Comparison of ENCODE assay signal across 1 cellular context in the genomic region with DNA sequence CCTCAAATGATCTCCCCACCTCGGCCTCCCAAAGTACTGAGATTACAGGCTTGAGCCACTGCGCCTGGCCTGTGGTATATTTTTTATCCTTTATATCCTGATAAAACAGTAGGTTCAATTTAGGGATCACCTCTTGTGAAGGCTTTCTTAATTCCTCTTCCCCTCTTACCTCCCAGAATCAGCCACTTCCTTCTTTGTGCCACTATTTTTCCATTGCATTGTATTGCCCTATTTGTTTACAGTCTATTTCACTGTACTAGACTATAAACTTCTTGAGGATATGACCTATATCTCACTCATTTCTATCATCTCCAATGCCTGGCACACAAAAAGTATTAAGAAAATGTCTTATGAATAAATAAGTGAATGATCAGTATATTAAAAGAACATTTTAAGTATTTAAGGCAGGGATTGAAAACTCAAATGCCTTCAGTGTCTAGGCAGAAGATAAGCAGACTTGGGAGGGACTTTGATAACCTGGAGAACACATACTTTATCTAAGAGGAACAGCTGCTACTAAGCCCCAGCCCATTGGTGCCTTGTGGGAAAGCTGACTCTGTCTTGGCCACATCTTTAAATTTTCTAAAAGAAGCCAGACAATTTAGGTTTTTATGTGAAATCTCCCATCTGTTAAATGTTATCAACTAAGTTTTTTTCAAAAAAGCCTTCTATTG.
TF ChIP-seq lines count a peak whose summit lies in the region.

No MANE protein-coding gene starts in this region.

TF ChIP-seq in K562, 482 proteins besides CTCF, POLR2A, EP300 and RAD21 (continued from another document and continues in another):
- TF ChIP-seq NKRF (IDR thresholded peaks at IDR 0.05; ENCODE audit: borderline replicate concordance) (no peak), SRSF1 (IDR thresholded peaks at IDR 0.05; ENCODE audit: low read depth, low read length) (no peak), LEF1 (IDR thresholded peaks at IDR 0.05) (peak; percentile 87), KDM1A (IDR thresholded peaks at IDR 0.05) (peak; percentile 88 to 90), CBFA2T3 (IDR thresholded peaks at IDR 0.05) (peak; percentile 97), DNMT1 (IDR thresholded peaks at IDR 0.05) (no peak), BHLHE40 (IDR thresholded peaks at IDR 0.05; ENCODE audit: low read length) (no peak; the same call in 1 of the 2 replicates), SP2 (IDR thresholded peaks at IDR 0.05; ENCODE audit: extremely low read depth, low read depth, low read length, poor library complexity, severe bottlenecking) (no peak), POLR2AphosphoS5 (IDR thresholded peaks at IDR 0.05; ENCODE audit: control insufficient read depth, insufficient read depth, low read depth, low read length) (peak; percentile 91), PCBP2 (IDR thresholded peaks at IDR 0.05; ENCODE audit: low read depth, low read length, poor library complexity, severe bottlenecking) (no peak), NCOA2 (IDR thresholded peaks at IDR 0.05; ENCODE audit: partially characterized antibody in 2 of 2) (peak; percentile 28 to 41), PHB2 (IDR thresholded peaks at IDR 0.05; ENCODE audit: low read depth) (peak; percentile 81; the same call in 1 of the 2 replicates), NFIX (CRISPR knock-in tag; IDR thresholded peaks at IDR 0.05; ENCODE audit: low read depth) (no peak), HDAC6 (IDR thresholded peaks at IDR 0.05; ENCODE audit: low read depth, low read length) (no peak), ETS1 (conservative IDR thresholded peaks at IDR 0.05; ENCODE audit: control insufficient read depth, low read depth, low read length) (no peak), TAF15 (IDR thresholded peaks at IDR 0.05; ENCODE audit: low read depth, low read length) (no peak), RBM14 (IDR thresholded peaks at IDR 0.05; ENCODE audit: borderline replicate concordance, insufficient read depth, low read depth, low read length) (no peak), RAD51 (IDR thresholded peaks at IDR 0.05; ENCODE audit: borderline replicate concordance, low read depth) (no peak), ELF2 (CRISPR knock-in tag; IDR thresholded peaks at IDR 0.05) (no peak), ZBTB17 (CRISPR knock-in tag; IDR thresholded peaks at IDR 0.05) (no peak), EGR1 (conservative IDR thresholded peaks at IDR 0.05) (no peak), SIN3A (IDR thresholded peaks at IDR 0.05; ENCODE audit: borderline replicate concordance in 2 of 2, control insufficient read depth in 1 of 2, low read depth in 2 of 2, low read length in 2 of 2) (no peak), KLF16 (IDR thresholded peaks at IDR 0.05) (peak; percentile 94), HSF4 (CRISPR knock-in tag; IDR thresholded peaks at IDR 0.05; ENCODE audit: borderline replicate concordance) (no peak), NFIC (IDR thresholded peaks at IDR 0.05) (peak; percentile 83), PPARD (CRISPR knock-in tag; IDR thresholded peaks at IDR 0.05) (no peak), PYGO2 (tag; IDR thresholded peaks at IDR 0.05) (no peak), KLF13 (tag; IDR thresholded peaks at IDR 0.05; ENCODE audit: borderline replicate concordance, low read depth) (no peak), WHSC1 (IDR thresholded peaks at IDR 0.05; ENCODE audit: low read length) (no peak), ZNF707 (CRISPR knock-in tag; conservative IDR thresholded peaks at IDR 0.05) (no peak), MCM5 (IDR thresholded peaks at IDR 0.05; ENCODE audit: low read depth) (no peak)
- TF ChIP-seq, protein P1, sequence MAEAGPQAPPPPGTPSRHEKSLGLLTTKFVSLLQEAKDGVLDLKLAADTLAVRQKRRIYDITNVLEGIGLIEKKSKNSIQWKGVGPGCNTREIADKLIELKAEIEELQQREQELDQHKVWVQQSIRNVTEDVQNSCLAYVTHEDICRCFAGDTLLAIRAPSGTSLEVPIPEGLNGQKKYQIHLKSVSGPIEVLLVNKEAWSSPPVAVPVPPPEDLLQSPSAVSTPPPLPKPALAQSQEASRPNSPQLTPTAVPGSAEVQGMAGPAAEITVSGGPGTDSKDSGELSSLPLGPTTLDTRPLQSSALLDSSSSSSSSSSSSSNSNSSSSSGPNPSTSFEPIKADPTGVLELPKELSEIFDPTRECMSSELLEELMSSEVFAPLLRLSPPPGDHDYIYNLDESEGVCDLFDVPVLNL (CRISPR knock-in tag; IDR thresholded peaks at IDR 0.05; ENCODE audit: low read depth), result no peak
- TF ChIP-seq, protein P2, sequence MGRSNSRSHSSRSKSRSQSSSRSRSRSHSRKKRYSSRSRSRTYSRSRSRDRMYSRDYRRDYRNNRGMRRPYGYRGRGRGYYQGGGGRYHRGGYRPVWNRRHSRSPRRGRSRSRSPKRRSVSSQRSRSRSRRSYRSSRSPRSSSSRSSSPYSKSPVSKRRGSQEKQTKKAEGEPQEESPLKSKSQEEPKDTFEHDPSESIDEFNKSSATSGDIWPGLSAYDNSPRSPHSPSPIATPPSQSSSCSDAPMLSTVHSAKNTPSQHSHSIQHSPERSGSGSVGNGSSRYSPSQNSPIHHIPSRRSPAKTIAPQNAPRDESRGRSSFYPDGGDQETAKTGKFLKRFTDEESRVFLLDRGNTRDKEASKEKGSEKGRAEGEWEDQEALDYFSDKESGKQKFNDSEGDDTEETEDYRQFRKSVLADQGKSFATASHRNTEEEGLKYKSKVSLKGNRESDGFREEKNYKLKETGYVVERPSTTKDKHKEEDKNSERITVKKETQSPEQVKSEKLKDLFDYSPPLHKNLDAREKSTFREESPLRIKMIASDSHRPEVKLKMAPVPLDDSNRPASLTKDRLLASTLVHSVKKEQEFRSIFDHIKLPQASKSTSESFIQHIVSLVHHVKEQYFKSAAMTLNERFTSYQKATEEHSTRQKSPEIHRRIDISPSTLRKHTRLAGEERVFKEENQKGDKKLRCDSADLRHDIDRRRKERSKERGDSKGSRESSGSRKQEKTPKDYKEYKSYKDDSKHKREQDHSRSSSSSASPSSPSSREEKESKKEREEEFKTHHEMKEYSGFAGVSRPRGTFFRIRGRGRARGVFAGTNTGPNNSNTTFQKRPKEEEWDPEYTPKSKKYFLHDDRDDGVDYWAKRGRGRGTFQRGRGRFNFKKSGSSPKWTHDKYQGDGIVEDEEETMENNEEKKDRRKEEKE (IDR thresholded peaks at IDR 0.05; ENCODE audit: borderline replicate concordance in 1 of 2, control insufficient read depth in 1 of 2, low read depth in 2 of 2, low read length in 1 of 2), result no peak
- TF ChIP-seq, protein P3, sequence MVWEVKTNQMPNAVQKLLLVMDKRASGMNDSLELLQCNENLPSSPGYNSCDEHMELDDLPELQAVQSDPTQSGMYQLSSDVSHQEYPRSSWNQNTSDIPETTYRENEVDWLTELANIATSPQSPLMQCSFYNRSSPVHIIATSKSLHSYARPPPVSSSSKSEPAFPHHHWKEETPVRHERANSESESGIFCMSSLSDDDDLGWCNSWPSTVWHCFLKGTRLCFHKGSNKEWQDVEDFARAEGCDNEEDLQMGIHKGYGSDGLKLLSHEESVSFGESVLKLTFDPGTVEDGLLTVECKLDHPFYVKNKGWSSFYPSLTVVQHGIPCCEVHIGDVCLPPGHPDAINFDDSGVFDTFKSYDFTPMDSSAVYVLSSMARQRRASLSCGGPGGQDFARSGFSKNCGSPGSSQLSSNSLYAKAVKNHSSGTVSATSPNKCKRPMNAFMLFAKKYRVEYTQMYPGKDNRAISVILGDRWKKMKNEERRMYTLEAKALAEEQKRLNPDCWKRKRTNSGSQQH (CRISPR knock-in tag; IDR thresholded peaks at IDR 0.05), result no peak
- TF ChIP-seq, protein P4, sequence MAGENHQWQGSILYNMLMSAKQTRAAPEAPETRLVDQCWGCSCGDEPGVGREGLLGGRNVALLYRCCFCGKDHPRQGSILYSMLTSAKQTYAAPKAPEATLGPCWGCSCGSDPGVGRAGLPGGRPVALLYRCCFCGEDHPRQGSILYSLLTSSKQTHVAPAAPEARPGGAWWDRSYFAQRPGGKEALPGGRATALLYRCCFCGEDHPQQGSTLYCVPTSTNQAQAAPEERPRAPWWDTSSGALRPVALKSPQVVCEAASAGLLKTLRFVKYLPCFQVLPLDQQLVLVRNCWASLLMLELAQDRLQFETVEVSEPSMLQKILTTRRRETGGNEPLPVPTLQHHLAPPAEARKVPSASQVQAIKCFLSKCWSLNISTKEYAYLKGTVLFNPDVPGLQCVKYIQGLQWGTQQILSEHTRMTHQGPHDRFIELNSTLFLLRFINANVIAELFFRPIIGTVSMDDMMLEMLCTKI (IDR thresholded peaks at IDR 0.05; ENCODE audit: partially characterized antibody), result no peak
- TF ChIP-seq, protein P5, sequence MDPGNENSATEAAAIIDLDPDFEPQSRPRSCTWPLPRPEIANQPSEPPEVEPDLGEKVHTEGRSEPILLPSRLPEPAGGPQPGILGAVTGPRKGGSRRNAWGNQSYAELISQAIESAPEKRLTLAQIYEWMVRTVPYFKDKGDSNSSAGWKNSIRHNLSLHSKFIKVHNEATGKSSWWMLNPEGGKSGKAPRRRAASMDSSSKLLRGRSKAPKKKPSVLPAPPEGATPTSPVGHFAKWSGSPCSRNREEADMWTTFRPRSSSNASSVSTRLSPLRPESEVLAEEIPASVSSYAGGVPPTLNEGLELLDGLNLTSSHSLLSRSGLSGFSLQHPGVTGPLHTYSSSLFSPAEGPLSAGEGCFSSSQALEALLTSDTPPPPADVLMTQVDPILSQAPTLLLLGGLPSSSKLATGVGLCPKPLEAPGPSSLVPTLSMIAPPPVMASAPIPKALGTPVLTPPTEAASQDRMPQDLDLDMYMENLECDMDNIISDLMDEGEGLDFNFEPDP (CRISPR knock-in tag; IDR thresholded peaks at IDR 0.05), result no peak
- TF ChIP-seq, protein P6, sequence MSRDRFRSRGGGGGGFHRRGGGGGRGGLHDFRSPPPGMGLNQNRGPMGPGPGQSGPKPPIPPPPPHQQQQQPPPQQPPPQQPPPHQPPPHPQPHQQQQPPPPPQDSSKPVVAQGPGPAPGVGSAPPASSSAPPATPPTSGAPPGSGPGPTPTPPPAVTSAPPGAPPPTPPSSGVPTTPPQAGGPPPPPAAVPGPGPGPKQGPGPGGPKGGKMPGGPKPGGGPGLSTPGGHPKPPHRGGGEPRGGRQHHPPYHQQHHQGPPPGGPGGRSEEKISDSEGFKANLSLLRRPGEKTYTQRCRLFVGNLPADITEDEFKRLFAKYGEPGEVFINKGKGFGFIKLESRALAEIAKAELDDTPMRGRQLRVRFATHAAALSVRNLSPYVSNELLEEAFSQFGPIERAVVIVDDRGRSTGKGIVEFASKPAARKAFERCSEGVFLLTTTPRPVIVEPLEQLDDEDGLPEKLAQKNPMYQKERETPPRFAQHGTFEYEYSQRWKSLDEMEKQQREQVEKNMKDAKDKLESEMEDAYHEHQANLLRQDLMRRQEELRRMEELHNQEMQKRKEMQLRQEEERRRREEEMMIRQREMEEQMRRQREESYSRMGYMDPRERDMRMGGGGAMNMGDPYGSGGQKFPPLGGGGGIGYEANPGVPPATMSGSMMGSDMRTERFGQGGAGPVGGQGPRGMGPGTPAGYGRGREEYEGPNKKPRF (IDR thresholded peaks at IDR 0.05; ENCODE audit: low read depth, low read length), result no peak
- TF ChIP-seq, protein P7, sequence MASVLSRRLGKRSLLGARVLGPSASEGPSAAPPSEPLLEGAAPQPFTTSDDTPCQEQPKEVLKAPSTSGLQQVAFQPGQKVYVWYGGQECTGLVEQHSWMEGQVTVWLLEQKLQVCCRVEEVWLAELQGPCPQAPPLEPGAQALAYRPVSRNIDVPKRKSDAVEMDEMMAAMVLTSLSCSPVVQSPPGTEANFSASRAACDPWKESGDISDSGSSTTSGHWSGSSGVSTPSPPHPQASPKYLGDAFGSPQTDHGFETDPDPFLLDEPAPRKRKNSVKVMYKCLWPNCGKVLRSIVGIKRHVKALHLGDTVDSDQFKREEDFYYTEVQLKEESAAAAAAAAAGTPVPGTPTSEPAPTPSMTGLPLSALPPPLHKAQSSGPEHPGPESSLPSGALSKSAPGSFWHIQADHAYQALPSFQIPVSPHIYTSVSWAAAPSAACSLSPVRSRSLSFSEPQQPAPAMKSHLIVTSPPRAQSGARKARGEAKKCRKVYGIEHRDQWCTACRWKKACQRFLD (CRISPR knock-in tag; IDR thresholded peaks at IDR 0.05), result peak; percentile 75; the same call in 1 of the 2 replicates
